In the genomic region with DNA sequence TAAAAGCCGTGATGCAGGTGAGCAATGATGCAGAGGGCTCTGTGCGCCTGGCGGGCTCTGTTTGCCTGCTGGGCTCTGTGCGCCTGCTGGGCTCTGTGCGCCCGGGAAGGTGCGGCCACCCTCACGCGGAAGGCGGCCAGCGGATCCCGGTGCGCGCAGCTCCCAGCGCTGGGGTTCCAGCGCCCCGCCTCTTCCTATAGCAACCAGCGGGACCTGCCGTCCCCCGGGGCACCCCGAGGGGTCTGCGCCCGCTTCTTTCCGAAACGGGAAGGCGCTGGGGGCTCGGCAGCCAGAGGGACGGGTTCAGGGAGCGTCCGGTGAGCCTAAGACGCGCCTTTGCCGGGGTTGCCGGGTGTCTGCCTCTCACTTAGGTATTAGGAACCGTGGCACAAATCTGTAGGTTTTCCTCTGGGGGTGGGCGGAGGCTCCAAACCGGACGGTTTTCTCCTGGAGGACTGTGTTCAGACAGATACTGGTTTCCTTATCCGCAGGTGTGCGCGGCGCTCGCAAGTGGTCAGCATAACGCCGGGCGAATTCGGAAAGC, we compare ENCODE assay signal across 8 cellular contexts. TPM values are rescaled to one million over a fixed set of nuclear protein-coding genes. Genes with fewer than 3 reads are reported as not detected.
DNase-seq lines count a peak whose midpoint lies in the region; ATAC-seq and TF ChIP-seq lines count a peak whose summit lies in the region.

No MANE protein-coding gene starts in this region.

- peaks cover 20% of the 10 kb centered on the region for H3K36me3 Mint-ChIP-seq in CD4-positive, CD25-positive, alpha-beta regulatory T cell
- peaks cover 26% of the 10 kb centered on the region for H3K36me3 Mint-ChIP-seq in activated T-cell treated with anti-CD3 and anti-CD28 coated beads, Interleukin-2, amount 50 U/mL, for 24 hours (ENCODE audit: low read depth)

- DNase-seq in CD4-positive, CD25-positive, alpha-beta regulatory T cell, result peak in 1 of 3 donors; percentile 43
- DNase-seq in activated T-cell treated with anti-CD3 and anti-CD28 coated beads, Interleukin-2, amount 50 U/mL, for 24 hours, result peak; percentile 56
- DNase-seq in left ventricle myocardium inferior, result no peak
- DNase-seq in sigmoid colon, result no peak
- no peak for DNase-seq in hypothalamus (lab: John Stamatoyannopoulos, UW)
- no peak for DNase-seq in OCI-M2 (lab: John Stamatoyannopoulos, UW; ENCODE audit: unreplicated experiment)
- DNase-seq in T-helper 9 cell, result no peak

- H3K27ac Mint-ChIP-seq in CD4-positive, CD25-positive, alpha-beta regulatory T cell, result no peak overlapping the region
- H3K27ac Mint-ChIP-seq in activated T-cell treated with anti-CD3 and anti-CD28 coated beads, Interleukin-2, amount 50 U/mL, for 24 hours, result no peak overlapping the region

- peak overlapping the region; percentile 19 for H3K4me3 ChIP-seq in CD4-positive, CD25-positive, alpha-beta regulatory T cell (ENCODE audit: low read depth, low read length)
- H3K4me3 ChIP-seq in HUES48 (ENCODE audit: low read depth, low read length), result peak overlapping the region; percentile 76
- peak overlapping the region; percentile 64 for H3K4me3 ChIP-seq in left ventricle myocardium inferior
- peak overlapping the region in 3 of 4 donors; percentile 25 to 45 (median 34) for H3K4me3 ChIP-seq in sigmoid colon

- no peak for TF ChIP-seq EP300 in sigmoid colon (IDR thresholded peaks at IDR 0.05)

- H3K9ac ChIP-seq in HUES48 (ENCODE audit: low read depth, low read length), result peak overlapping the region; percentile 42

- peak overlapping the region; percentile 33 to 76 (median 60) for H3K4me3 Mint-ChIP-seq in CD4-positive, CD25-positive, alpha-beta regulatory T cell
- peak overlapping the region; percentile 80 for H3K4me3 Mint-ChIP-seq in activated T-cell treated with anti-CD3 and anti-CD28 coated beads, Interleukin-2, amount 50 U/mL, for 24 hours

- H3K27me3 Mint-ChIP-seq in CD4-positive, CD25-positive, alpha-beta regulatory T cell, result peaks cover 18% of the 10 kb centered on the region
- peaks cover 3% of the 10 kb centered on the region for H3K27me3 Mint-ChIP-seq in activated T-cell treated with anti-CD3 and anti-CD28 coated beads, Interleukin-2, amount 50 U/mL, for 24 hours

- peaks cover 0 to 1% (median 0%) of the 10 kb centered on the region in 7 donors for H3K9me3 Mint-ChIP-seq in CD4-positive, CD25-positive, alpha-beta regulatory T cell
- no peaks in the 10 kb centered on the region for H3K9me3 Mint-ChIP-seq in activated T-cell treated with anti-CD3 and anti-CD28 coated beads, Interleukin-2, amount 50 U/mL, for 24 hours

- 1 to 2% methylated on average over 47 of the region's 47 CpGs for WGBS in sigmoid colon, 2 donors

- no peak overlapping the region for H3K27ac ChIP-seq in CD4-positive, CD25-positive, alpha-beta regulatory T cell (ENCODE audit: insufficient read depth, low read length, poor library complexity, severe bottlenecking)
- H3K27ac ChIP-seq in HUES48 (ENCODE audit: low read depth, low read length) (no peak overlapping the region), left ventricle myocardium inferior (replicated peaks) (no peak overlapping the region), sigmoid colon (no peak overlapping the region)

- H3K9me3 ChIP-seq in CD4-positive, CD25-positive, alpha-beta regulatory T cell (ENCODE audit: control insufficient read depth in 2 of 2, low read length in 2 of 2), result no peaks in the 10 kb centered on the region
- H3K9me3 ChIP-seq in HUES48 (ENCODE audit: control insufficient read depth, insufficient read depth, low read length), result no peaks in the 10 kb centered on the region
- H3K9me3 ChIP-seq in left ventricle myocardium inferior (replicated peaks), result no peaks in the 10 kb centered on the region
- no peaks in the 10 kb centered on the region for H3K9me3 ChIP-seq in sigmoid colon

- intact Hi-C loops in left ventricle myocardium inferior (cut with micrococcal nuclease) (no loop called here), sigmoid colon (cut with DNase I) (no loop called here)

- no peak for ATAC-seq in CD4-positive, CD25-positive, alpha-beta regulatory T cell (ENCODE audit: low read depth in 2 of 2)

- peaks cover 15% of the 10 kb centered on the region for H3K36me3 ChIP-seq in CD4-positive, CD25-positive, alpha-beta regulatory T cell (ENCODE audit: control insufficient read depth, insufficient read depth, low read length)
- H3K36me3 ChIP-seq in HUES48 (ENCODE audit: control insufficient read depth, insufficient read depth, low read length) (peaks cover 12% of the 10 kb centered on the region), left ventricle myocardium inferior (peaks cover 30% of the 10 kb centered on the region), sigmoid colon (peaks cover 0 to 18% (median 4%) of the 10 kb centered on the region in 4 donors)

- peaks cover 0 to 10% (median 4%) of the 10 kb centered on the region in 4 donors for H3K4me1 Mint-ChIP-seq in CD4-positive, CD25-positive, alpha-beta regulatory T cell
- H3K4me1 Mint-ChIP-seq in activated T-cell treated with anti-CD3 and anti-CD28 coated beads, Interleukin-2, amount 50 U/mL, for 24 hours (ENCODE audit: low read depth), result peaks cover 13% of the 10 kb centered on the region

- peaks cover 15% of the 10 kb centered on the region for H3K4me1 ChIP-seq in CD4-positive, CD25-positive, alpha-beta regulatory T cell (ENCODE audit: control insufficient read depth, insufficient read depth, low read length, poor library complexity, severe bottlenecking)
- H3K4me1 ChIP-seq in HUES48 (ENCODE audit: control insufficient read depth, insufficient read depth, low read length), result no peaks in the 10 kb centered on the region
- H3K4me1 ChIP-seq in left ventricle myocardium inferior, result peaks cover 16% of the 10 kb centered on the region
- peaks cover 0 to 17% (median 14%) of the 10 kb centered on the region in 4 donors for H3K4me1 ChIP-seq in sigmoid colon

- TF ChIP-seq CTCF in left ventricle myocardium inferior (IDR thresholded peaks at IDR 0.05; ENCODE audit: borderline replicate concordance) (no peak), sigmoid colon (IDR thresholded peaks at IDR 0.05) (no peak)

- TF ChIP-seq POLR2A in sigmoid colon (IDR thresholded peaks at IDR 0.05), result no peak

- peaks cover 10% of the 10 kb centered on the region for H3K27me3 ChIP-seq in CD4-positive, CD25-positive, alpha-beta regulatory T cell (ENCODE audit: control insufficient read depth, insufficient read depth, low read length)
- peaks cover 11% of the 10 kb centered on the region for H3K27me3 ChIP-seq in HUES48 (ENCODE audit: control insufficient read depth, insufficient read depth, low read length)
- H3K27me3 ChIP-seq in left ventricle myocardium inferior (ENCODE audit: low read depth), result peaks cover 46% of the 10 kb centered on the region
- peaks cover 0 to 36% (median 14%) of the 10 kb centered on the region in 3 donors for H3K27me3 ChIP-seq in sigmoid colon

RNA-seq across cellular contexts. Expression of a gene that starts 31.8 kb away (rescaled TPM):
- 90.4 TPM for total RNA-seq in CD4-positive, CD25-positive, alpha-beta regulatory T cell
- 100 to 1,000 TPM; 129 to 202 (median 176) TPM for polyA plus RNA-seq in CD4-positive, CD25-positive, alpha-beta regulatory T cell
- total RNA-seq in left ventricle myocardium inferior (56.4 TPM), sigmoid colon (100 to 1,000 TPM in 3 of 4 donors, 10 to 100 TPM in 1; 85.7 to 128 (median 109) TPM)
- 10 to 100 TPM; 68.0 to 96.1 (median 90.4) TPM for polyA plus RNA-seq in sigmoid colon

Comparison
In these comparisons a context has a peak if more than half of its experiments do, and no peak if none do; other contexts are left out.
1. H3K4me3 ChIP-seq: peak in every context shown above with its lines; median percentile 76 in HUES48; 64 in left ventricle myocardium inferior; 34 in sigmoid colon; 19 in CD4-positive, CD25-positive, alpha-beta regulatory T cell.